In genomic region chr20:23023621-23024187, GRCh38 we compare ENCODE assay signal across 30 cellular contexts. TPM values are rescaled to one million over a fixed set of nuclear protein-coding genes. Genes with fewer than 3 reads are reported as not detected.
DNase-seq lines count a peak whose midpoint lies in the region; ATAC-seq, FAIRE-seq and TF ChIP-seq lines count a peak whose summit lies in the region.
"Had no signal": no experiment of that assay in that cellular context is flagged by ENCODE, and none has a peak within 500 bp of the region (broad histone marks: within the 10 kb centered on the region; RNA-seq: fewer than 3 reads in every experiment).

No MANE protein-coding gene starts in this region.

- H3K4me1 Mint-ChIP-seq in mesothelial cell of epicardium = peaks cover 39% of the 10 kb centered on the region
- no peaks in the 10 kb centered on the region for H3K4me1 Mint-ChIP-seq in activated T-cell treated with anti-CD3 and anti-CD28 coated beads, Interleukin-2, amount 50 U/mL, for 72 hours (ENCODE audit: low read depth)
- H3K4me1 Mint-ChIP-seq: activated naive CD8-positive, alpha-beta T cell treated with anti-CD3 and anti-CD28 coated beads, Interleukin-2, amount 50 U/mL, for 24 hours; CD8-positive, alpha-beta memory T cell had no signal

- H3K9me3 Mint-ChIP-seq in mesothelial cell of epicardium = no peaks in the 10 kb centered on the region
- H3K9me3 Mint-ChIP-seq in activated T-cell treated with anti-CD3 and anti-CD28 coated beads, Interleukin-2, amount 50 U/mL, for 72 hours = no peaks in the 10 kb centered on the region
- H3K9me3 Mint-ChIP-seq: activated naive CD8-positive, alpha-beta T cell treated with anti-CD3 and anti-CD28 coated beads, Interleukin-2, amount 50 U/mL, for 24 hours; CD8-positive, alpha-beta memory T cell; T-helper 2 cell treated with Interferon-gamma antibody and Interleukin-4, amounts not matched to agents 5 μg/mL and 100 μg/mL, for 36 hours had no signal

- H3K4me3 Mint-ChIP-seq in mesothelial cell of epicardium = no peak overlapping the region
- H3K4me3 Mint-ChIP-seq in activated T-cell treated with anti-CD3 and anti-CD28 coated beads, Interleukin-2, amount 50 U/mL, for 72 hours = no peak overlapping the region
- H3K4me3 Mint-ChIP-seq: activated naive CD8-positive, alpha-beta T cell treated with anti-CD3 and anti-CD28 coated beads, Interleukin-2, amount 50 U/mL, for 24 hours; CD8-positive, alpha-beta memory T cell; T-helper 2 cell treated with Interferon-gamma antibody and Interleukin-4, amounts not matched to agents 5 μg/mL and 100 μg/mL, for 36 hours had no signal

- no TSS peak for BruUV-seq in A673 (replicated peaks; lab: Mats Ljungman, UMichigan)

- H3K27ac Mint-ChIP-seq in mesothelial cell of epicardium = peak overlapping the region; percentile 88
- H3K27ac Mint-ChIP-seq in activated T-cell treated with anti-CD3 and anti-CD28 coated beads, Interleukin-2, amount 50 U/mL, for 72 hours = no peak overlapping the region
- H3K27ac Mint-ChIP-seq: activated naive CD8-positive, alpha-beta T cell treated with anti-CD3 and anti-CD28 coated beads, Interleukin-2, amount 50 U/mL, for 24 hours; CD8-positive, alpha-beta memory T cell; T-helper 2 cell treated with Interferon-gamma antibody and Interleukin-4, amounts not matched to agents 5 μg/mL and 100 μg/mL, for 36 hours had no signal

- intact Hi-C loops in A673 (cut with micrococcal nuclease; ENCODE audit: unreplicated experiment) (no loop called here), kidney (cut with DNase I) (loop anchor here (10.0 kb wide), 1 partner anchor 109 kb away; no protein-coding TSS in a partner anchor)

- H3K27me3 ChIP-seq in A673 (replicated peaks; ENCODE audit: insufficient read depth, low read depth, low read length, poor library complexity) (peaks cover 4% of the 10 kb centered on the region), HL-60 (ENCODE audit: insufficient read depth, poor library complexity, severe bottlenecking) (no peaks in the 10 kb centered on the region)
- H3K27me3 ChIP-seq: transverse colon had no signal

- H3K9me3 ChIP-seq in A673 (ENCODE audit: low read depth, low read length, poor library complexity, severe bottlenecking) = no peaks in the 10 kb centered on the region
- no peaks in the 10 kb centered on the region for H3K9me3 ChIP-seq in kidney (ENCODE audit: control insufficient read depth in 1 of 2, low read length in 2 of 2)
- H3K9me3 ChIP-seq: heart right ventricle, left ventricle myocardium inferior, sigmoid colon, transverse colon had no signal

- POLR2A ChIA-PET in A673 (lab: Charles Lee; ENCODE audit: low non-redundant PET) = no interaction called here

- FAIRE-seq in kidney (lab: Jason Lieb, UNC) = no peak
- FAIRE-seq: G401.6 had no signal

- H3K36me3 Mint-ChIP-seq in mesothelial cell of epicardium = no peaks in the 10 kb centered on the region
- no peaks in the 10 kb centered on the region for H3K36me3 Mint-ChIP-seq in activated T-cell treated with anti-CD3 and anti-CD28 coated beads, Interleukin-2, amount 50 U/mL, for 72 hours (ENCODE audit: insufficient read depth in 2 of 2)
- H3K36me3 Mint-ChIP-seq: CD8-positive, alpha-beta memory T cell had no signal

- H3K36me3 ChIP-seq in A673 (ENCODE audit: insufficient read depth, low read length, poor library complexity, severe bottlenecking) (no peaks in the 10 kb centered on the region), kidney (ENCODE audit: control insufficient read depth in 1 of 2, insufficient read depth in 2 of 2, low read length in 2 of 2) (no peaks in the 10 kb centered on the region)
- H3K36me3 ChIP-seq: heart right ventricle, left ventricle myocardium inferior, sigmoid colon, transverse colon had no signal

- H3K9ac ChIP-seq in kidney (ENCODE audit: low read length in 2 of 2) = no peak overlapping the region
- H3K9ac ChIP-seq: KMS-11 had no signal

- TF ChIP-seq CTCF in A673 (conservative IDR thresholded peaks at IDR 0.05; ENCODE audit: low read depth, low read length) (0 out of 2 replicates have a peak, but pooled peaks have one; percentile 24), HL-60 (IDR thresholded peaks at IDR 0.05; ENCODE audit: insufficient read depth, low read length) (no peak), coronary artery (IDR thresholded peaks at IDR 0.05) (no peak), mesothelial cell of epicardium (IDR thresholded peaks at IDR 0.05; ENCODE audit: unreplicated experiment) (no peak), kidney (IDR thresholded peaks at IDR 0.05; ENCODE audit: borderline replicate concordance, extremely low read depth, insufficient read depth) (no peak)

- H3K27ac ChIP-seq in A673 (ENCODE audit: low read depth, low read length, poor library complexity, severe bottlenecking) = no peak overlapping the region
- H3K27ac ChIP-seq in HL-60 (replicated peaks) = 0 out of 2 replicates have a peak overlapping the region, but pooled peaks have one; percentile 3
- H3K27ac ChIP-seq in coronary artery = no peak overlapping the region
- no peak overlapping the region for H3K27ac ChIP-seq in kidney (ENCODE audit: low read depth in 2 of 2, low read length in 2 of 2)
- H3K27ac ChIP-seq: epithelial cell of prostate, heart right ventricle, KMS-11, left ventricle myocardium inferior, sigmoid colon, transverse colon, VCaP had no signal

- no peak for DNase-seq in A673 (ENCODE audit: low spot score)
- peak in 1 of 2 experiments; percentile 25 for DNase-seq in HL-60 (ENCODE audit: low read depth in 1 of 2, low spot score in 1 of 2)
- DNase-seq in coronary artery (ENCODE audit: low spot score) = peak; percentile 33
- no peak for DNase-seq in mesothelial cell of epicardium (ENCODE audit: low spot score in 2 of 2, unreplicated experiment in 2 of 2)
- DNase-seq in kidney = no peak
- no peak for DNase-seq in activated CD8-positive, alpha-beta memory T cell treated with anti-CD3 and anti-CD28 coated beads, Interleukin-2, amount 50 U/mL, for 48 hours
- DNase-seq in activated T-cell treated with anti-CD3 and anti-CD28 coated beads, Interleukin-2, amount 50 U/mL, for 72 hours = no peak
- DNase-seq: activated CD4-positive, alpha-beta T cell treated with anti-CD3 and anti-CD28 coated beads, Interleukin-2, amount 50 U/mL, for 1 hour; activated naive CD8-positive, alpha-beta T cell treated with anti-CD3 and anti-CD28 coated beads, Interleukin-2, amount 50 U/mL, for 24 hours; AML-193; CD8-positive, alpha-beta memory T cell; DMS153; GOT3; heart right ventricle; left ventricle myocardium inferior; midbrain; NCI-H1694; NCI-H2171; NCI-H524; posterior cingulate gyrus; sigmoid colon; transverse colon had no signal

- H3K4me1 ChIP-seq in A673 (ENCODE audit: insufficient read depth, low read length, poor library complexity, severe bottlenecking) = no peaks in the 10 kb centered on the region
- H3K4me1 ChIP-seq in kidney (ENCODE audit: control insufficient read depth in 1 of 2, insufficient read depth in 1 of 2, low read depth in 1 of 2, low read length in 2 of 2) = no peaks in the 10 kb centered on the region
- H3K4me1 ChIP-seq: sigmoid colon, transverse colon had no signal

- ATAC-seq in HG03457 (IDR thresholded peaks at IDR 0.05; ENCODE audit: unreplicated experiment) = no peak
- ATAC-seq in activated T-cell treated with anti-CD3 and anti-CD28 coated beads, Interleukin-2, amount 50 U/mL, for 72 hours (replicated peaks in 1 of 2) = no peak
- ATAC-seq: activated naive CD8-positive, alpha-beta T cell treated with anti-CD3 and anti-CD28 coated beads, Interleukin-2, amount 50 U/mL, for 24 hours had no signal

- peaks cover 17% of the 10 kb centered on the region for H3K27me3 Mint-ChIP-seq in mesothelial cell of epicardium (ENCODE audit: low read depth)
- no peaks in the 10 kb centered on the region for H3K27me3 Mint-ChIP-seq in activated T-cell treated with anti-CD3 and anti-CD28 coated beads, Interleukin-2, amount 50 U/mL, for 72 hours (ENCODE audit: low read depth)
- H3K27me3 Mint-ChIP-seq: activated naive CD8-positive, alpha-beta T cell treated with anti-CD3 and anti-CD28 coated beads, Interleukin-2, amount 50 U/mL, for 24 hours had no signal

- no peak overlapping the region for H3K4me3 ChIP-seq in A673 (ENCODE audit: low read depth, low read length, poor library complexity, severe bottlenecking)
- no peak overlapping the region for H3K4me3 ChIP-seq in HL-60 (replicated peaks; ENCODE audit: insufficient read depth, low read length)
- H3K4me3 ChIP-seq in coronary artery = no peak overlapping the region
- no peak overlapping the region for H3K4me3 ChIP-seq in kidney (ENCODE audit: low read length in 2 of 2)
- H3K4me3 ChIP-seq: heart right ventricle, left ventricle myocardium inferior, sigmoid colon, transverse colon had no signal

- CTCF ChIA-PET in A673 (lab: Charles Lee) = no interaction called here

RNA-seq across cellular contexts. Expression of gene SSTR4, which starts 11.4 kb away (rescaled TPM):
- total RNA-seq in A673 (2021) (not detected in 2 replicates), mesothelial cell of epicardium (not detected in 3 replicates), kidney (not detected)
- polyA plus RNA-seq in kidney (ENCODE audit: insufficient read depth, low read depth, low replicate concordance) = not detected
- not detected for total RNA-seq in activated T-cell treated with anti-CD3 and anti-CD28 coated beads, Interleukin-2, amount 50 U/mL, for 72 hours
- total RNA-seq: A172; CD8-positive, alpha-beta memory T cell; heart right ventricle; left ventricle myocardium inferior; sigmoid colon; transverse colon had no signal
- polyA plus RNA-seq: CD8-positive, alpha-beta memory T cell; heart right ventricle; neural cell had no signal

RNA-seq across cellular contexts. Expression of gene THBD, which starts 25.8 kb away (rescaled TPM):
- total RNA-seq in A673 (2021) (not detected in 2 replicates), mesothelial cell of epicardium (0.68 to 0.85 TPM (median 0.82 TPM) in 3 replicates), kidney (48.1 TPM)
- polyA plus RNA-seq in kidney (ENCODE audit: insufficient read depth, low read depth, low replicate concordance) = 9.7 TPM
- not detected for total RNA-seq in activated T-cell treated with anti-CD3 and anti-CD28 coated beads, Interleukin-2, amount 50 U/mL, for 72 hours
- polyA plus RNA-seq: CD8-positive, alpha-beta memory T cell; neural cell had no signal

Comparison
In these comparisons a context has a peak if more than half of its experiments do, and no peak if none do; other contexts are left out.
1. RNA of gene THBD, which starts 25.8 kb away (total RNA-seq): 48.1 TPM in kidney (single experiment); 0.68 to 0.85 TPM in mesothelial cell of epicardium, not detected in A673 and not detected in activated T-cell treated with anti-CD3 and anti-CD28 coated beads, Interleukin-2, amount 50 U/mL, for 72 hours; every median in the first group is over 10 times any median in the second.